2 cellular contexts compared by ENCODE assay signal in the genomic region with DNA sequence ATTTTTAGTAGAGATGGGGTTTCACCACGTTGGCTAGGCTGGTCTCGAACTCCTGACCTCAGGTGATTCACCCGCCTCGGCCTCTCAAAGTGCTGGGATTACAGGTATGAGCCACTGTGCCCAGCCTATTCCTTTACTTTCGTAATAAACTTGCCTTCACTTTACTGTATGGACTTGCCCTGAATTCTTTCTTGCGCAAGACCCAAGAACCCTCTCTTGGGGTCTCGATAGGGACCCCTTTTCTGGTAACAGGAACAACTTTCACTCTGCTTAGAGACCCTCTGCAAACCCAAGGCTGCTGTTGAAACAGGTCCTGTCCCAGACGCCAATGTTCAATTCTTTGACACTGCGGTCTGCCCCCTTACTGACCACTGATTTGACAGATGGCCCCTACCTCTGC. TPM values are rescaled to one million over a fixed set of nuclear protein-coding genes. Genes with fewer than 3 reads are reported as not detected.
"Had no signal": no experiment of that assay in that cellular context is flagged by ENCODE, and none has a peak within 500 bp of the region (broad histone marks: within the 10 kb centered on the region; RNA-seq: fewer than 3 reads in every experiment).

No MANE protein-coding gene starts in this region.

RNA-seq across cellular contexts. Expression of gene ADRA1D, which starts 29.7 kb away (rescaled TPM):
- total RNA-seq: LHCN-M2, MCF 10A had no signal
